In the genomic region with DNA sequence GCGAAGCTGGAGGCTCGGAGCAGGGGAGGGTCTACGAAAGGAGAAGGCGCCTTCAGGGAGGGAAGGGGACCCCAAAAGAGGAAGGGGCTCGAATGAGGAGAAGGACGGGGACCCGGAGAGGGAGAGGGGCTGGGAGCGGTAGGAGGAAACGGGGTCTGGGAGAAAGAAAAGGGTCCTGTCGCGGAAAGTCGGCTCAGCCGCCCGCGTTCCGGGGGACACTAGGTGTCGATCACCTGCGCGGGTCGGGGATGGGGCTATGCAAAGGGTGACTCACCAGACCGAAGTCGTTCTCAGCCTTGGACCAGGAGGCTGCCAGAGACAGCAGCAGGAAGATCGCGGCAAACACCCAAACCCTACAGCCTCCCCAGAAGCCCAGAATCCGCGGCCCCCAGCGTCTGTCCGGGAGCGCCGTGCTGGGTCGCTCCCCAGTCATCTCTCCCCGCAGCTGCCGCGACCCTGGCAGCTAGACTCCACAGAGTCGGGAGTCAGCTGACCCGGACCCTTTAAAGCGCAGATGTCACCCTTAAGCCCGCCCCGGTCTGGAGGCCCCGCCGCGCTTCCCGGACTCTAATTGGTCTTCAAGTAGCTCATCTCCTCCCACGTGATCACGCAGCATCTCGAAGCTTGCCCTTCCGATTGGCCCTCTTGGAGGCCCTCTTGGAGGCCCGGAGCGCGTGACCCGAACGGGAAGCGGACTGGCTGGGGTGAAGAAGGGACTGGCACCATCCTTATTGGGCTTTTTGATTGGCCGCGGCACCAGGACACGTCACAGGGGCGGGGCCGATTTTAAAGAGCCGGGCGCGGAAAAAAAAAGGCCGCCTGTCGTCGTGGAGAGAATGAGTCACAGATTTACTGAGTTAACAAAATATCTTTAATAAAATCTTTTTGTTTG, we compare ENCODE assay signal across 1 cellular context.
A peak's percentile ranks its signal among the peaks of the same experiment; 100 is the strongest.
TF ChIP-seq lines count a peak whose summit lies in the region.

Gene NEU1 (minus strand): TSS at position 478 of the 892 bp plus-strand sequence. CDS start 45 bp downstream, at position 433.

TF ChIP-seq in WTC11, 78 proteins besides CTCF, POLR2A, EP300 and RAD21 (continued from another document):
- TF ChIP-seq, protein P1, sequence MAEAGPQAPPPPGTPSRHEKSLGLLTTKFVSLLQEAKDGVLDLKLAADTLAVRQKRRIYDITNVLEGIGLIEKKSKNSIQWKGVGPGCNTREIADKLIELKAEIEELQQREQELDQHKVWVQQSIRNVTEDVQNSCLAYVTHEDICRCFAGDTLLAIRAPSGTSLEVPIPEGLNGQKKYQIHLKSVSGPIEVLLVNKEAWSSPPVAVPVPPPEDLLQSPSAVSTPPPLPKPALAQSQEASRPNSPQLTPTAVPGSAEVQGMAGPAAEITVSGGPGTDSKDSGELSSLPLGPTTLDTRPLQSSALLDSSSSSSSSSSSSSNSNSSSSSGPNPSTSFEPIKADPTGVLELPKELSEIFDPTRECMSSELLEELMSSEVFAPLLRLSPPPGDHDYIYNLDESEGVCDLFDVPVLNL (CRISPR knock-in tag; IDR thresholded peaks at IDR 0.05; ENCODE audit: borderline replicate concordance, low read depth): no peak
- TF ChIP-seq SMAD3 (CRISPR knock-in tag; IDR thresholded peaks at IDR 0.05; ENCODE audit: borderline replicate concordance) (peak; percentile 35; the same call in 1 of the 2 replicates), MAX (CRISPR knock-in tag; IDR thresholded peaks at IDR 0.05) (peak; percentile 54; the same call in 1 of the 2 replicates), FOXK1 (CRISPR knock-in tag; IDR thresholded peaks at IDR 0.05) (peak; percentile 45; the same call in 1 of the 2 replicates), PRDM15 (CRISPR knock-in tag; IDR thresholded peaks at IDR 0.05) (peak; percentile 94), ZNF138 (CRISPR knock-in tag; conservative IDR thresholded peaks at IDR 0.05) (no peak), E2F5 (CRISPR knock-in tag; IDR thresholded peaks at IDR 0.05) (peak; percentile 42; the same call in 1 of the 2 replicates), ETV6 (CRISPR knock-in tag; IDR thresholded peaks at IDR 0.05) (peak; percentile 88), ZNF512 (CRISPR knock-in tag; IDR thresholded peaks at IDR 0.05; ENCODE audit: borderline replicate concordance) (no peak), GABPB1 (CRISPR knock-in tag; IDR thresholded peaks at IDR 0.05) (peak; percentile 42; the same call in 1 of the 2 replicates), FOXP1 (CRISPR knock-in tag; IDR thresholded peaks at IDR 0.05; ENCODE audit: borderline replicate concordance) (no peak), ZSCAN18 (CRISPR knock-in tag; IDR thresholded peaks at IDR 0.05) (no peak), CDX4 (CRISPR knock-in tag; IDR thresholded peaks at IDR 0.05; ENCODE audit: borderline replicate concordance) (no peak), JUN (CRISPR knock-in tag; IDR thresholded peaks at IDR 0.05) (no peak), ATF1 (CRISPR knock-in tag; IDR thresholded peaks at IDR 0.05) (no peak), NFE2L1 (CRISPR knock-in tag; IDR thresholded peaks at IDR 0.05) (0 out of 2 replicates have a peak, but pooled peaks have one; percentile 22)
- TF ChIP-seq, protein P2, sequence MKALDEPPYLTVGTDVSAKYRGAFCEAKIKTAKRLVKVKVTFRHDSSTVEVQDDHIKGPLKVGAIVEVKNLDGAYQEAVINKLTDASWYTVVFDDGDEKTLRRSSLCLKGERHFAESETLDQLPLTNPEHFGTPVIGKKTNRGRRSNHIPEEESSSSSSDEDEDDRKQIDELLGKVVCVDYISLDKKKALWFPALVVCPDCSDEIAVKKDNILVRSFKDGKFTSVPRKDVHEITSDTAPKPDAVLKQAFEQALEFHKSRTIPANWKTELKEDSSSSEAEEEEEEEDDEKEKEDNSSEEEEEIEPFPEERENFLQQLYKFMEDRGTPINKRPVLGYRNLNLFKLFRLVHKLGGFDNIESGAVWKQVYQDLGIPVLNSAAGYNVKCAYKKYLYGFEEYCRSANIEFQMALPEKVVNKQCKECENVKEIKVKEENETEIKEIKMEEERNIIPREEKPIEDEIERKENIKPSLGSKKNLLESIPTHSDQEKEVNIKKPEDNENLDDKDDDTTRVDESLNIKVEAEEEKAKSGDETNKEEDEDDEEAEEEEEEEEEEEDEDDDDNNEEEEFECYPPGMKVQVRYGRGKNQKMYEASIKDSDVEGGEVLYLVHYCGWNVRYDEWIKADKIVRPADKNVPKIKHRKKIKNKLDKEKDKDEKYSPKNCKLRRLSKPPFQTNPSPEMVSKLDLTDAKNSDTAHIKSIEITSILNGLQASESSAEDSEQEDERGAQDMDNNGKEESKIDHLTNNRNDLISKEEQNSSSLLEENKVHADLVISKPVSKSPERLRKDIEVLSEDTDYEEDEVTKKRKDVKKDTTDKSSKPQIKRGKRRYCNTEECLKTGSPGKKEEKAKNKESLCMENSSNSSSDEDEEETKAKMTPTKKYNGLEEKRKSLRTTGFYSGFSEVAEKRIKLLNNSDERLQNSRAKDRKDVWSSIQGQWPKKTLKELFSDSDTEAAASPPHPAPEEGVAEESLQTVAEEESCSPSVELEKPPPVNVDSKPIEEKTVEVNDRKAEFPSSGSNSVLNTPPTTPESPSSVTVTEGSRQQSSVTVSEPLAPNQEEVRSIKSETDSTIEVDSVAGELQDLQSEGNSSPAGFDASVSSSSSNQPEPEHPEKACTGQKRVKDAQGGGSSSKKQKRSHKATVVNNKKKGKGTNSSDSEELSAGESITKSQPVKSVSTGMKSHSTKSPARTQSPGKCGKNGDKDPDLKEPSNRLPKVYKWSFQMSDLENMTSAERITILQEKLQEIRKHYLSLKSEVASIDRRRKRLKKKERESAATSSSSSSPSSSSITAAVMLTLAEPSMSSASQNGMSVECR (CRISPR knock-in tag; IDR thresholded peaks at IDR 0.05; ENCODE audit: borderline replicate concordance): peak; percentile 69; the same call in 1 of the 2 replicates
TF ChIP-seq in WTC11: peak in this region for 16.
